In genomic region chr1:156664046-156664948, GRCh38 we compare ENCODE assay signal across 11 cellular contexts. TPM values are rescaled to one million over a fixed set of nuclear protein-coding genes. Genes with fewer than 3 reads are reported as not detected.
DNase-seq lines count a peak whose midpoint lies in the region; ATAC-seq, FAIRE-seq and TF ChIP-seq lines count a peak whose summit lies in the region.
"Had no signal": no experiment of that assay in that cellular context is flagged by ENCODE, and none has a peak within 500 bp of the region (broad histone marks: within the 10 kb centered on the region; RNA-seq: fewer than 3 reads in every experiment).

No MANE protein-coding gene starts in this region.

- H3K27ac Mint-ChIP-seq in CD4-positive, alpha-beta T cell, result no peak overlapping the region

- TF ChIP-seq EP300 in transverse colon (IDR thresholded peaks at IDR 0.05; ENCODE audit: low read depth), result no peak

- intact Hi-C loops in transverse colon (cut with DNase I; ENCODE audit: low total_unique reads), result no loop called here
- intact Hi-C loops in CD4-positive, alpha-beta T cell (cut with DNase I, micrococcal nuclease), result no loop called here

- no peaks in the 10 kb centered on the region for H3K27me3 ChIP-seq in lung (ENCODE audit: control insufficient read depth, insufficient read depth)
- no peaks in the 10 kb centered on the region for H3K27me3 ChIP-seq in transverse colon
- no peaks in the 10 kb centered on the region for H3K27me3 ChIP-seq in CD4-positive, alpha-beta T cell (ENCODE audit: control insufficient read depth, insufficient read depth, low read length)
- H3K27me3 ChIP-seq: brain microvascular endothelial cell had no signal

- H3K27ac ChIP-seq in lung (ENCODE audit: low read depth in 1 of 2, low read length in 1 of 2) (peak overlapping the region; percentile 74 to 89), transverse colon (peak overlapping the region; percentile 72 to 89 (median 87))
- no peak overlapping the region for H3K27ac ChIP-seq in CD4-positive, alpha-beta T cell (ENCODE audit: low read depth, low read length)
- H3K27ac ChIP-seq: brain microvascular endothelial cell had no signal

- ATAC-seq in lung (ENCODE audit: insufficient read depth, low FRiP score), result no peak
- no peak for ATAC-seq in CD4-positive, alpha-beta T cell (ENCODE audit: poor library complexity)

- no peaks in the 10 kb centered on the region for H3K27me3 Mint-ChIP-seq in CD4-positive, alpha-beta T cell

- H3K4me1 ChIP-seq in lung (ENCODE audit: control insufficient read depth in 2 of 2, insufficient read depth in 2 of 2, low read length in 2 of 2) (peaks cover 36 to 52% of the 10 kb centered on the region in 2 donors), transverse colon (peaks cover 51 to 92% (median 68%) of the 10 kb centered on the region in 4 donors)

- no peak for TF ChIP-seq POLR2A in transverse colon (IDR thresholded peaks at IDR 0.05)
- no peak for TF ChIP-seq POLR2A in H54 (IDR thresholded peaks at IDR 0.05; ENCODE audit: low read depth, low read length)

- no peak overlapping the region for H3K4me3 Mint-ChIP-seq in CD4-positive, alpha-beta T cell

- H3K36me3 Mint-ChIP-seq in CD4-positive, alpha-beta T cell (ENCODE audit: low read depth), result no peaks in the 10 kb centered on the region

- H3K9me3 Mint-ChIP-seq in CD4-positive, alpha-beta T cell, result no peaks in the 10 kb centered on the region

- TF ChIP-seq CTCF in lung (IDR thresholded peaks at IDR 0.05; ENCODE audit: control extremely low read depth, extremely low read depth), result no peak
- no peak for TF ChIP-seq CTCF in transverse colon (IDR thresholded peaks at IDR 0.05)
- no peak for TF ChIP-seq CTCF in CD4-positive, alpha-beta T cell (IDR thresholded peaks at IDR 0.05)

- no peaks in the 10 kb centered on the region for H3K36me3 ChIP-seq in lung (ENCODE audit: control insufficient read depth in 2 of 2, insufficient read depth in 2 of 2, low read length in 2 of 2)
- no peaks in the 10 kb centered on the region for H3K36me3 ChIP-seq in transverse colon
- H3K36me3 ChIP-seq: brain microvascular endothelial cell had no signal

- 42 to 57% methylated on average over 8 of the region's 8 CpGs for WGBS in lung, 2 donors
- 42% methylated on average over 8 of the region's 8 CpGs; no CpG with 5 or more reads in 1 of the 2 donors for whole genome bisulfite sequencing in transverse colon (ENCODE audit: low coverage in 1 of 2), 2 donors

- H3K4me1 Mint-ChIP-seq in CD4-positive, alpha-beta T cell (ENCODE audit: low read depth), result peaks cover 32% of the 10 kb centered on the region

- FAIRE-seq in H54 (lab: Jason Lieb, UNC), result no peak

- POLR2A ChIA-PET in CD4-positive, alpha-beta T cell (lab: Charles Lee), result no interaction called here

- peak; percentile 40 for DNase-seq in NCI-H2171 treated with DMSO at 0.1 percent for 48 hours (lab: John Stamatoyannopoulos, UW)
- DNase-seq in NCI-H2171 (lab: John Stamatoyannopoulos, UW), result no peak
- DNase-seq in cerebellar cortex (ENCODE audit: low spot score), result peak; percentile 41
- DNase-seq in lung (ENCODE audit: low spot score), result no peak
- no peak for DNase-seq in transverse colon
- no peak for DNase-seq in CD4-positive, alpha-beta T cell
- DNase-seq in H54 (ENCODE audit: insufficient read length, low spot score), result no peak
- DNase-seq in HUDEP-2 (lab: John Stamatoyannopoulos, UW; ENCODE audit: unreplicated experiment in 76 of 76), result no peak
- DNase-seq: ACHN, brain microvascular endothelial cell had no signal

- in situ Hi-C loops in transverse colon (cut with MboI; ENCODE audit: low pct_ligation_motif_present in 1 of 4, low pct_unique_long_range_greater_than_20kb in 1 of 4, low sequenced_read_pairs in 3 of 4), result no loop called here

- no peaks in the 10 kb centered on the region for H3K9me3 ChIP-seq in lung (ENCODE audit: control insufficient read depth in 2 of 2, insufficient read depth in 1 of 2, low read length in 1 of 2)
- H3K9me3 ChIP-seq in transverse colon, result no peaks in the 10 kb centered on the region
- no peaks in the 10 kb centered on the region for H3K9me3 ChIP-seq in CD4-positive, alpha-beta T cell (ENCODE audit: control insufficient read depth, low read length)

- CTCF ChIA-PET in CD4-positive, alpha-beta T cell (lab: Charles Lee), result no interaction called here

- no peak overlapping the region for H3K4me3 ChIP-seq in lung
- no peak overlapping the region for H3K4me3 ChIP-seq in transverse colon

RNA-seq across cellular contexts. Expression of gene NES, which starts 12.9 kb away (rescaled TPM):
- total RNA-seq in lung (10 to 100 TPM; 37.3 to 57.4 TPM), transverse colon (10 to 100 TPM in 1 of 4 donors, 1 to 10 TPM in 3; 3.3 to 15.5 (median 5.5) TPM)
- 10 to 100 TPM; 17.6 to 31.1 TPM for polyA plus RNA-seq in lung
- not detected for total RNA-seq in CD4-positive, alpha-beta T cell

RNA-seq across cellular contexts. Expression of gene BCAN, which starts 22.4 kb away (rescaled TPM):
- total RNA-seq in lung (1 to 10 TPM in 1 of 2 donors, under 1 TPM in 1; 0.18 to 1.1 TPM), transverse colon (under 1 TPM in 2 of 4 donors, not detected in 2; 0.55 to 0.95 TPM)
- under 1 TPM; 0.05 to 0.06 TPM for polyA plus RNA-seq in lung
- total RNA-seq in CD4-positive, alpha-beta T cell, result not detected
- polyA plus RNA-seq: neural cell had no signal

RNA-seq across cellular contexts. Expression of gene CRABP2, which starts 41.1 kb away (rescaled TPM):
- total RNA-seq in lung, result 10 to 100 TPM in 1 of 2 donors, 1 to 10 TPM in 1; 5.8 to 13.6 TPM
- polyA plus RNA-seq in lung, result 1 to 10 TPM; 1.3 to 4.0 TPM
- 1 to 10 TPM in 1 of 4 donors, under 1 TPM in 1, not detected in 2; 0.79 to 1.9 TPM for total RNA-seq in transverse colon
- total RNA-seq in CD4-positive, alpha-beta T cell, result 1 to 10 TPM; 3.2 to 4.2 TPM

RNA-seq across cellular contexts. Expression of gene HAPLN2, which starts 45.1 kb away (rescaled TPM):
- total RNA-seq in lung (under 1 TPM in 1 of 2 donors, not detected in 1; 0.18 TPM), transverse colon (1 to 10 TPM in 1 of 4 donors, under 1 TPM in 1, not detected in 2; 0.55 to 1.9 TPM)
- polyA plus RNA-seq in lung, result under 1 TPM; 0.24 to 0.31 TPM
- total RNA-seq in CD4-positive, alpha-beta T cell, result under 1 TPM; 0.44 to 0.56 TPM

Comparison
In these comparisons a context has a peak if more than half of its experiments do, and no peak if none do; other contexts are left out.
1. DNase-seq: peak in NCI-H2171 treated with DMSO at 0.1 percent for 48 hours (single experiment) and cerebellar cortex (single experiment); none in NCI-H2171 (single experiment), lung (single experiment), transverse colon (single experiment), CD4-positive, alpha-beta T cell (0 of 10), H54 (single experiment) and HUDEP-2 (0 of 76).
2. RNA of gene NES, which starts 12.9 kb away (total RNA-seq): 37.3 to 57.4 TPM in lung and 3.3 to 15.5 TPM in transverse colon; not detected in CD4-positive, alpha-beta T cell; every median in the first group is over 4 times any median in the second.